ENCODE assay signal across 21 cellular contexts in genomic region chr11:117562111-117562510, GRCh38.
A peak's percentile ranks its signal among the peaks of the same experiment; 100 is the strongest.
DNase-seq lines count a peak whose midpoint lies in the region; ATAC-seq and TF ChIP-seq lines count a peak whose summit lies in the region.
"Had no signal": no experiment of that assay in that cellular context is flagged by ENCODE, and none has a peak within 500 bp of the region (broad histone marks: within the 10 kb centered on the region; RNA-seq: fewer than 3 reads in every experiment).

No MANE protein-coding gene starts in this region.

- TF ChIP-seq CTCF in chondrocyte (IDR thresholded peaks at IDR 0.05) = no peak

- ATAC-seq in stimulated activated effector memory CD8-positive, alpha-beta T cell treated with anti-CD3 and anti-CD28 coated beads, Interleukin-12 subunit alpha, Interleukin-12 subunit beta, amount 100 ng/mL, for 72 hours = peak; percentile 15
- ATAC-seq in GM18868 (IDR thresholded peaks at IDR 0.05; ENCODE audit: unreplicated experiment) = no peak
- no peak for ATAC-seq in activated naive CD4-positive, alpha-beta T cell treated with anti-CD3 and anti-CD28 coated beads, Interleukin-2, amount 50 U/mL, for 72 hours

- no peaks in the 10 kb centered on the region for H3K4me1 Mint-ChIP-seq in chondrocyte (ENCODE audit: low read depth)
- H3K4me1 Mint-ChIP-seq in stimulated activated effector memory CD8-positive, alpha-beta T cell treated with anti-CD3 and anti-CD28 coated beads, Interleukin-12 subunit alpha, Interleukin-12 subunit beta, amount 100 ng/mL, for 72 hours = peaks cover 4% of the 10 kb centered on the region
- H3K4me1 Mint-ChIP-seq: B cell had no signal

- peaks cover 41% of the 10 kb centered on the region for H3K27me3 Mint-ChIP-seq in chondrocyte (ENCODE audit: low read depth)

- no peaks in the 10 kb centered on the region for H3K36me3 Mint-ChIP-seq in chondrocyte (ENCODE audit: low read depth)
- no peaks in the 10 kb centered on the region for H3K36me3 Mint-ChIP-seq in stimulated activated effector memory CD8-positive, alpha-beta T cell treated with anti-CD3 and anti-CD28 coated beads, Interleukin-12 subunit alpha, Interleukin-12 subunit beta, amount 100 ng/mL, for 72 hours
- no peaks in the 10 kb centered on the region for H3K36me3 Mint-ChIP-seq in activated naive CD4-positive, alpha-beta T cell treated with anti-CD3 and anti-CD28 coated beads, Interleukin-2, amount 50 U/mL, for 72 hours

- no peaks in the 10 kb centered on the region for H3K9me3 Mint-ChIP-seq in chondrocyte (ENCODE audit: low read depth)
- no peaks in the 10 kb centered on the region for H3K9me3 Mint-ChIP-seq in stimulated activated effector memory CD8-positive, alpha-beta T cell treated with anti-CD3 and anti-CD28 coated beads, Interleukin-12 subunit alpha, Interleukin-12 subunit beta, amount 100 ng/mL, for 72 hours
- no peaks in the 10 kb centered on the region for H3K9me3 Mint-ChIP-seq in activated naive CD4-positive, alpha-beta T cell treated with anti-CD3 and anti-CD28 coated beads, Interleukin-2, amount 50 U/mL, for 72 hours

- no peak overlapping the region for H3K4me3 Mint-ChIP-seq in chondrocyte (ENCODE audit: unreplicated experiment)
- H3K4me3 Mint-ChIP-seq in stimulated activated effector memory CD8-positive, alpha-beta T cell treated with anti-CD3 and anti-CD28 coated beads, Interleukin-12 subunit alpha, Interleukin-12 subunit beta, amount 100 ng/mL, for 72 hours = no peak overlapping the region
- H3K4me3 Mint-ChIP-seq: B cell had no signal

- no peak overlapping the region for H3K27ac Mint-ChIP-seq in chondrocyte (ENCODE audit: unreplicated experiment)
- no peak overlapping the region for H3K27ac Mint-ChIP-seq in stimulated activated effector memory CD8-positive, alpha-beta T cell treated with anti-CD3 and anti-CD28 coated beads, Interleukin-12 subunit alpha, Interleukin-12 subunit beta, amount 100 ng/mL, for 72 hours
- H3K27ac Mint-ChIP-seq in activated naive CD4-positive, alpha-beta T cell treated with anti-CD3 and anti-CD28 coated beads, Interleukin-2, amount 50 U/mL, for 72 hours = no peak overlapping the region
- H3K27ac Mint-ChIP-seq: B cell had no signal

- DNase-seq in NCI-H1092 treated with DMSO at 0.1 percent for 48 hours (lab: John Stamatoyannopoulos, UW) (peak; percentile 10), NCI-H1092 (lab: John Stamatoyannopoulos, UW) (no peak), D341Med (ENCODE audit: low spot score) (peak; percentile 67), chondrocyte (ENCODE audit: low spot score) (peak; percentile 53), NCI-H1417 (lab: John Stamatoyannopoulos, UW) (no peak)
- DNase-seq in stimulated activated effector memory CD8-positive, alpha-beta T cell treated with anti-CD3 and anti-CD28 coated beads, Interleukin-12 subunit alpha, Interleukin-12 subunit beta, amount 100 ng/mL, for 72 hours (ENCODE audit: low spot score in 2 of 2) = no peak
- DNase-seq in activated naive CD4-positive, alpha-beta T cell treated with anti-CD3 and anti-CD28 coated beads, Interleukin-2, amount 50 U/mL, for 72 hours (ENCODE audit: low spot score in 2 of 2) = no peak
- DNase-seq: Calu3, DMS153, DND-41, GM23248, H7, MV-4-11, NCI-H187 treated with DMSO at 0.1 percent for 48 hours, NCI-H2107, NCI-H526 treated with DMSO at 0.1 percent for 48 hours, PC-9, RPMI8226, SHP77 treated with DMSO at 0.1 percent for 48 hours had no signal

Comparison
In these comparisons a context has a peak if more than half of its experiments do, and no peak if none do; other contexts are left out.
1. DNase-seq: peak in NCI-H1092 treated with DMSO at 0.1 percent for 48 hours (single experiment), D341Med (single experiment) and chondrocyte (single experiment); none in NCI-H1092 (single experiment), stimulated activated effector memory CD8-positive, alpha-beta T cell treated with anti-CD3 and anti-CD28 coated beads, Interleukin-12 subunit alpha, Interleukin-12 subunit beta, amount 100 ng/mL, for 72 hours (0 of 2), NCI-H1417 (0 of 3) and activated naive CD4-positive, alpha-beta T cell treated with anti-CD3 and anti-CD28 coated beads, Interleukin-2, amount 50 U/mL, for 72 hours (0 of 2).